ENCODE assay signal across 14 cellular contexts in genomic region chr15:58260186-58260910, GRCh38.
DNase-seq lines count a peak whose midpoint lies in the region; ATAC-seq and TF ChIP-seq lines count a peak whose summit lies in the region.
"Had no signal": no experiment of that assay in that cellular context is flagged by ENCODE, and none has a peak within 500 bp of the region (broad histone marks: within the 10 kb centered on the region; RNA-seq: fewer than 3 reads in every experiment).

No MANE protein-coding gene starts in this region.

- intact Hi-C loops in Panc1 (cut with micrococcal nuclease; ENCODE audit: unreplicated experiment): no loop called here
- intact Hi-C loops in heart right ventricle (cut with DNase I): loop anchor here in 2 of 10 donors (10.0 kb wide), 4 partner anchors 284 to 494 kb away; no protein-coding TSS in a partner anchor

- ATAC-seq in Panc1 (peak; percentile 67; the same call in 1 of the 2 replicates), heart right ventricle (peak; percentile 13 to 93 (median 75))
- no peak for ATAC-seq in effector memory CD8-positive, alpha-beta T cell (replicated peaks)
- no peak for ATAC-seq in activated naive CD4-positive, alpha-beta T cell treated with anti-CD3 and anti-CD28 coated beads, Interleukin-2, amount 50 U/mL, for 72 hours
- ATAC-seq: activated T-cell treated with anti-CD3 and anti-CD28 coated beads, Interleukin-2, amount 50 U/mL, for 72 hours; GM12878 had no signal

- H3K4me1 ChIP-seq in Panc1 (ENCODE audit: control insufficient read depth, insufficient read depth, low read length) (no peaks in the 10 kb centered on the region), heart right ventricle (peaks cover 0 to 21% (median 12%) of the 10 kb centered on the region in 9 donors)

- TF ChIP-seq CTCF in Panc1 (IDR thresholded peaks at IDR 0.05) (no peak), heart right ventricle (IDR thresholded peaks at IDR 0.05) (no peak)

- H3K9me3 ChIP-seq in Panc1 (ENCODE audit: control insufficient read depth, insufficient read depth, low read depth, low read length) (no peaks in the 10 kb centered on the region), heart right ventricle (peaks cover 0 to 5% (median 0%) of the 10 kb centered on the region in 11 donors)

- H3K36me3 Mint-ChIP-seq in effector memory CD8-positive, alpha-beta T cell (ENCODE audit: insufficient read depth): no peaks in the 10 kb centered on the region
- no peaks in the 10 kb centered on the region for H3K36me3 Mint-ChIP-seq in activated naive CD4-positive, alpha-beta T cell treated with anti-CD3 and anti-CD28 coated beads, Interleukin-2, amount 50 U/mL, for 72 hours

- WGBS in heart right ventricle, 2 donors: 45 to 61% methylated on average over 7 of the region's 7 CpGs

- no peak overlapping the region for H3K4me3 ChIP-seq in Panc1 (ENCODE audit: low read depth in 2 of 2, low read length in 2 of 2)
- no peak overlapping the region for H3K4me3 ChIP-seq in heart right ventricle
- H3K4me3 ChIP-seq: dorsolateral prefrontal cortex, GM12878 had no signal

- H3K36me3 ChIP-seq in Panc1 (ENCODE audit: control insufficient read depth, insufficient read depth, low read length) (no peaks in the 10 kb centered on the region), heart right ventricle (no peaks in the 10 kb centered on the region)

- POLR2A ChIA-PET in Panc1 (lab: Charles Lee): no interaction called here

- CTCF ChIA-PET in Panc1 (lab: Charles Lee): no interaction called here

- peak overlapping the region; percentile 40; the same call in 1 of the 2 replicates for H3K27ac ChIP-seq in Panc1 (ENCODE audit: low read length)
- peak overlapping the region; percentile 43 to 77 (median 70) for H3K27ac ChIP-seq in heart right ventricle
- H3K27ac ChIP-seq: dorsolateral prefrontal cortex had no signal

- H3K4me1 Mint-ChIP-seq in effector memory CD8-positive, alpha-beta T cell (ENCODE audit: low read depth in 2 of 2): no peaks in the 10 kb centered on the region
- H3K4me1 Mint-ChIP-seq: neural crest cell had no signal

- in situ Hi-C loops in Panc1 (cut with HindIII; ENCODE audit: low pct_unique_long_range_greater_than_20kb, low sequenced_read_pairs): no loop called here

- H3K27me3 ChIP-seq in Panc1 (ENCODE audit: control insufficient read depth, insufficient read depth, low read length) (no peaks in the 10 kb centered on the region), heart right ventricle (no peaks in the 10 kb centered on the region)
- H3K27me3 ChIP-seq: dorsolateral prefrontal cortex had no signal

- no peak overlapping the region for H3K4me3 Mint-ChIP-seq in effector memory CD8-positive, alpha-beta T cell
- H3K4me3 Mint-ChIP-seq: activated T-cell treated with anti-CD3 and anti-CD28 coated beads, Interleukin-2, amount 50 U/mL, for 72 hours; neural crest cell had no signal

- no TSS peak for BruUV-seq in Panc1 (replicated peaks; lab: Mats Ljungman, UMichigan)

- DNase-seq in NCI-H524 (lab: John Stamatoyannopoulos, UW): peak; percentile 27 to 62
- DNase-seq in NCI-H524 treated with DMSO at 0.1 percent for 48 hours (lab: John Stamatoyannopoulos, UW): no peak
- no peak for DNase-seq in Panc1 (ENCODE audit: low read depth, low spot score)
- DNase-seq in heart right ventricle: no peak
- no peak for DNase-seq in amniotic stem cell (lab: John Stamatoyannopoulos, UW)
- no peak for DNase-seq in effector memory CD8-positive, alpha-beta T cell
- no peak for DNase-seq in activated naive CD4-positive, alpha-beta T cell treated with anti-CD3 and anti-CD28 coated beads, Interleukin-2, amount 50 U/mL, for 72 hours (ENCODE audit: low spot score in 2 of 2)
- no peak for DNase-seq in dedifferentiated amniotic fluid mesenchymal stem cell (ENCODE audit: extremely low spot score)
- DNase-seq: activated CD4-positive, alpha-beta T cell treated with anti-CD3 and anti-CD28 coated beads for 1 hour; activated T-cell treated with anti-CD3 and anti-CD28 coated beads, Interleukin-2, amount 50 U/mL, for 72 hours; Calu3; dorsolateral prefrontal cortex had no signal

- H3K27me3 Mint-ChIP-seq in effector memory CD8-positive, alpha-beta T cell: peaks cover 36 to 50% of the 10 kb centered on the region in 2 donors

- H3K27ac Mint-ChIP-seq in effector memory CD8-positive, alpha-beta T cell: no peak overlapping the region
- H3K27ac Mint-ChIP-seq in activated naive CD4-positive, alpha-beta T cell treated with anti-CD3 and anti-CD28 coated beads, Interleukin-2, amount 50 U/mL, for 72 hours: peak overlapping the region in 1 of 2 donors; percentile 45
- H3K27ac Mint-ChIP-seq: activated T-cell treated with anti-CD3 and anti-CD28 coated beads, Interleukin-2, amount 50 U/mL, for 72 hours had no signal

- no peaks in the 10 kb centered on the region for H3K9me3 Mint-ChIP-seq in effector memory CD8-positive, alpha-beta T cell
- H3K9me3 Mint-ChIP-seq in activated naive CD4-positive, alpha-beta T cell treated with anti-CD3 and anti-CD28 coated beads, Interleukin-2, amount 50 U/mL, for 72 hours: no peaks in the 10 kb centered on the region
- H3K9me3 Mint-ChIP-seq: activated T-cell treated with anti-CD3 and anti-CD28 coated beads, Interleukin-2, amount 50 U/mL, for 72 hours; neural crest cell had no signal

Comparison
In these comparisons a context has a peak if more than half of its experiments do, and no peak if none do; other contexts are left out.
1. DNase-seq: peak in NCI-H524 (2 of 2); none in NCI-H524 treated with DMSO at 0.1 percent for 48 hours (single experiment), Panc1 (single experiment), heart right ventricle (0 of 2), amniotic stem cell (single experiment), effector memory CD8-positive, alpha-beta T cell (0 of 3), activated naive CD4-positive, alpha-beta T cell treated with anti-CD3 and anti-CD28 coated beads, Interleukin-2, amount 50 U/mL, for 72 hours (0 of 2) and dedifferentiated amniotic fluid mesenchymal stem cell (single experiment).
2. ATAC-seq: peak in Panc1 (single experiment) and heart right ventricle (8 of 8); none in effector memory CD8-positive, alpha-beta T cell (single experiment) and activated naive CD4-positive, alpha-beta T cell treated with anti-CD3 and anti-CD28 coated beads, Interleukin-2, amount 50 U/mL, for 72 hours (0 of 2).